18 cellular contexts compared by ENCODE assay signal in genomic region chrX:154600962-154601374, GRCh38. TPM values are rescaled to one million over a fixed set of nuclear protein-coding genes. Genes with fewer than 3 reads are reported as not detected.
DNase-seq lines count a peak whose midpoint lies in the region; ATAC-seq, FAIRE-seq and TF ChIP-seq lines count a peak whose summit lies in the region.
"Had no signal": no experiment of that assay in that cellular context is flagged by ENCODE, and none has a peak within 500 bp of the region (broad histone marks: within the 10 kb centered on the region; RNA-seq: fewer than 3 reads in every experiment).

No MANE protein-coding gene starts in this region.

- H3K4me1 ChIP-seq in upper lobe of right lung (no peaks in the 10 kb centered on the region), kidney (ENCODE audit: control insufficient read depth in 1 of 2, insufficient read depth in 1 of 2, low read depth in 1 of 2, low read length in 2 of 2) (no peaks in the 10 kb centered on the region)
- H3K4me1 ChIP-seq: breast epithelium had no signal

- intact Hi-C loops in upper lobe of right lung (cut with DNase I): no loop called here
- intact Hi-C loops in kidney (cut with DNase I): no loop called here

- H3K36me3 ChIP-seq in WERI-Rb-1: no peaks in the 10 kb centered on the region
- no peaks in the 10 kb centered on the region for H3K36me3 ChIP-seq in upper lobe of right lung
- H3K36me3 ChIP-seq in kidney (ENCODE audit: control insufficient read depth in 1 of 2, insufficient read depth in 2 of 2, low read length in 2 of 2): no peaks in the 10 kb centered on the region
- H3K36me3 ChIP-seq: breast epithelium had no signal

- 0 out of 2 replicates have a peak overlapping the region, but pooled peaks have one; percentile 18 for H3K27ac ChIP-seq in WERI-Rb-1
- H3K27ac ChIP-seq in upper lobe of right lung: no peak overlapping the region
- H3K27ac ChIP-seq in kidney (ENCODE audit: low read depth in 2 of 2, low read length in 2 of 2): no peak overlapping the region
- H3K27ac ChIP-seq: breast epithelium had no signal

- H3K9me3 ChIP-seq in WERI-Rb-1 (ENCODE audit: severe bottlenecking): peaks cover 4% of the 10 kb centered on the region
- H3K9me3 ChIP-seq in upper lobe of right lung: no peaks in the 10 kb centered on the region
- no peaks in the 10 kb centered on the region for H3K9me3 ChIP-seq in kidney (ENCODE audit: control insufficient read depth in 1 of 2, low read length in 2 of 2)
- H3K9me3 ChIP-seq: breast epithelium had no signal

- peaks cover 11% of the 10 kb centered on the region for H3K27me3 ChIP-seq in WERI-Rb-1 (ENCODE audit: insufficient read depth, low read depth, severe bottlenecking)
- H3K27me3 ChIP-seq in upper lobe of right lung: no peaks in the 10 kb centered on the region

- no peak overlapping the region for H3K9ac ChIP-seq in kidney (ENCODE audit: low read length in 2 of 2)

- DNase-seq in HK-2 (ENCODE audit: unreplicated experiment): peak; percentile 21
- DNase-seq in WERI-Rb-1: peak; percentile 56
- peak; percentile 53 for DNase-seq in glomerular visceral epithelial cell (ENCODE audit: extremely low spot score)
- no peak for DNase-seq in upper lobe of right lung
- no peak for DNase-seq in kidney
- DNase-seq in ureter (ENCODE audit: low spot score): no peak
- no peak for DNase-seq in DMS79 treated with DMSO at 0.1 percent for 48 hours (lab: John Stamatoyannopoulos, UW)
- DNase-seq: activated CD4-positive, alpha-beta T cell treated with anti-CD3 and anti-CD28 coated beads for 4 hours; activated naive CD4-positive, alpha-beta T cell treated with anti-CD3 and anti-CD28 coated beads, Interleukin-2, amount 50 U/mL, for 16 hours; C1 segment of cervical spinal cord; DMS 273 treated with DMSO at 0.1 percent for 48 hours; effector CD4-positive, alpha-beta T cell; hippocampal formation; NCI-H1417; trophoblast cell had no signal

- FAIRE-seq in kidney (lab: Jason Lieb, UNC): no peak

- TF ChIP-seq CTCF in WERI-Rb-1 (IDR thresholded peaks at IDR 0.05; ENCODE audit: low read depth, low read length) (no peak), upper lobe of right lung (IDR thresholded peaks at IDR 0.05) (no peak), kidney (IDR thresholded peaks at IDR 0.05; ENCODE audit: borderline replicate concordance, extremely low read depth, insufficient read depth) (no peak)

- ATAC-seq in upper lobe of right lung: peak; percentile 32
- ATAC-seq in HG02588 (IDR thresholded peaks at IDR 0.05; ENCODE audit: unreplicated experiment): no peak
- ATAC-seq: stimulated activated memory B cell treated with anti-CD40 and anti-IgM and Interleukin-4, amounts not matched to agents 10 μg/mL and 1 μg/mL and 100 μg/mL, for 72 hours had no signal

- H3K4me3 ChIP-seq in WERI-Rb-1 (ENCODE audit: low read depth, low read length): no peak overlapping the region
- no peak overlapping the region for H3K4me3 ChIP-seq in upper lobe of right lung
- no peak overlapping the region for H3K4me3 ChIP-seq in kidney (ENCODE audit: low read length in 2 of 2)
- H3K4me3 ChIP-seq: breast epithelium had no signal

RNA-seq across cellular contexts. Expression of gene CTAG1A, which starts 16.0 kb away (rescaled TPM):
- not detected for total RNA-seq in upper lobe of right lung
- total RNA-seq in kidney: not detected
- polyA plus RNA-seq in kidney (ENCODE audit: insufficient read depth, low read depth, low replicate concordance): not detected
- total RNA-seq in ureter: not detected

RNA-seq across cellular contexts. Expression of gene CTAG1B, which starts 18.1 kb away (rescaled TPM):
- total RNA-seq in upper lobe of right lung (not detected), kidney (not detected), ureter (not detected)
- polyA plus RNA-seq in kidney (ENCODE audit: insufficient read depth, low read depth, low replicate concordance): not detected

RNA-seq across cellular contexts. Expression of gene CTAG2, which starts 52.4 kb away (rescaled TPM):
- total RNA-seq in upper lobe of right lung: not detected
- total RNA-seq in kidney: 0.28 TPM
- polyA plus RNA-seq in kidney (ENCODE audit: insufficient read depth, low read depth, low replicate concordance): not detected
- not detected for total RNA-seq in ureter
- total RNA-seq: breast epithelium had no signal

RNA-seq across cellular contexts. Expression of gene IKBKG, which starts 53.5 kb away (rescaled TPM):
- total RNA-seq in upper lobe of right lung (33.4 TPM), kidney (31.3 TPM), ureter (28.5 TPM)
- 23.3 TPM for polyA plus RNA-seq in kidney (ENCODE audit: insufficient read depth, low read depth, low replicate concordance)

RNA-seq across cellular contexts. Expression of gene G6PD, which starts 54.3 kb away (rescaled TPM):
- total RNA-seq in upper lobe of right lung (84.9 TPM), kidney (54.1 TPM), ureter (52.3 TPM)
- 34.7 TPM for polyA plus RNA-seq in kidney (ENCODE audit: insufficient read depth, low read depth, low replicate concordance)

Comparison
In these comparisons a context has a peak if more than half of its experiments do, and no peak if none do; other contexts are left out.
1. DNase-seq: peak in HK-2 (single experiment), WERI-Rb-1 (single experiment) and glomerular visceral epithelial cell (single experiment); none in upper lobe of right lung (single experiment), kidney (single experiment), ureter (single experiment) and DMS79 treated with DMSO at 0.1 percent for 48 hours (single experiment).